In the genomic region with DNA sequence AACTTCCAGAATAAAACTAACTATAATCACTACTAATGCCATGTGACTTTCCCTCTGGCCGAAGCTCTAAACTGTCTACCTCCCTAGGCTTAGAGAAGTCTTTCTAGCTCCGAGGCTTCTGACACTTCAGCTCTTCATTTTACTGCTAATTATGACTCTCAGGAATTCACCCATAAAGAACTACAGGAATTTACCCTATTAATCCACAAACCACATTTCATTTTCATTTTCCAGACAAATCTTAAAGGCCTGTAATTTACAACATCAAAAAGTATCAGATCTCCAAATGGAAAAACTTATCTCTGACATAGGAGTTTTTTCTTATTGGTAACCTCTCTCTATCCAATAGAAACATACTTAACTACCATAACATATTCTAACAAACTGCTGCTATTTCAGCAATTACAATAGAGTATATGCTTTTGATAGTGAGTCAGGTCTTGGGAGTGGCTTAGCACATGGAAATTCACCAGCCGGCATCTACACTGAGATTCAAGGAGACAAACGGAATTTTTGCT, we compare ENCODE assay signal across 9 cellular contexts. TPM values are rescaled to one million over a fixed set of nuclear protein-coding genes. Genes with fewer than 3 reads are reported as not detected.
A peak's percentile ranks its signal among the peaks of the same experiment; 100 is the strongest.
DNase-seq lines count a peak whose midpoint lies in the region; ATAC-seq and TF ChIP-seq lines count a peak whose summit lies in the region.
"Had no signal": no experiment of that assay in that cellular context is flagged by ENCODE, and none has a peak within 500 bp of the region (broad histone marks: within the 10 kb centered on the region; RNA-seq: fewer than 3 reads in every experiment).

No MANE protein-coding gene starts in this region.

- CTCF ChIA-PET in HEK293T (lab: Yijun Ruan, JAX): no interaction called here

- intact Hi-C loops in gastrocnemius medialis (cut with DNase I; ENCODE audit: low total_unique reads): no loop called here

- peak overlapping the region in 2 of 4 donors; percentile 4 to 21 for H3K27ac ChIP-seq in gastrocnemius medialis

- in situ Hi-C loops in gastrocnemius medialis (cut with MboI; ENCODE audit: low sequenced_read_pairs in 4 of 4): no loop called here

- H3K4me3 Mint-ChIP-seq in HFFc6: peak overlapping the region; percentile 84
- no peak overlapping the region for H3K4me3 Mint-ChIP-seq in stimulated activated memory B cell treated with anti-CD40 and anti-IgM and Interleukin-4, amounts not matched to agents 10 μg/mL and 1 μg/mL and 100 μg/mL, for 72 hours

- H3K9me3 ChIP-seq in gastrocnemius medialis: no peaks in the 10 kb centered on the region

- no peak for ATAC-seq in stimulated activated memory B cell treated with anti-CD40 and anti-IgM and Interleukin-4, amounts not matched to agents 10 μg/mL and 1 μg/mL and 100 μg/mL, for 72 hours
- no peak for ATAC-seq in gastrocnemius medialis

- no peaks in the 10 kb centered on the region for H3K27me3 ChIP-seq in gastrocnemius medialis

- no peaks in the 10 kb centered on the region for H3K36me3 ChIP-seq in gastrocnemius medialis

- peak; percentile 79 for DNase-seq in HFFc6
- DNase-seq in amniotic epithelial cell (ENCODE audit: low read depth): peak; percentile 73
- peak; percentile 56 for DNase-seq in glomerular visceral epithelial cell (ENCODE audit: extremely low spot score)
- no peak for DNase-seq in NCI-H1417 (lab: John Stamatoyannopoulos, UW)
- no peak for DNase-seq in gastrocnemius medialis
- no peak for DNase-seq in HEK293T (ENCODE audit: extremely low spot score)
- DNase-seq: activated CD4-positive, CD25-positive, alpha-beta regulatory T cell treated with anti-CD3 and anti-CD28 coated beads, Interleukin-2, amount 50 U/mL, for 72 hours; hippocampal formation had no signal

- H3K27ac Mint-ChIP-seq in HFFc6: peak overlapping the region; percentile 92
- H3K27ac Mint-ChIP-seq in stimulated activated memory B cell treated with anti-CD40 and anti-IgM and Interleukin-4, amounts not matched to agents 10 μg/mL and 1 μg/mL and 100 μg/mL, for 72 hours: peak overlapping the region; percentile 28

- no peak for TF ChIP-seq CTCF in HFFc6 (IDR thresholded peaks at IDR 0.05)
- TF ChIP-seq CTCF in gastrocnemius medialis (IDR thresholded peaks at IDR 0.05 in 4 of 5, conservative IDR thresholded peaks at IDR 0.05 in 1 of 5): no peak

- POLR2A ChIA-PET in HEK293T (lab: Yijun Ruan, JAX): no interaction called here

- H3K4me3 ChIP-seq in gastrocnemius medialis: no peak overlapping the region

- H3K4me1 Mint-ChIP-seq in HFFc6 (ENCODE audit: low read depth): peaks cover 80% of the 10 kb centered on the region
- peaks cover 67% of the 10 kb centered on the region for H3K4me1 Mint-ChIP-seq in stimulated activated memory B cell treated with anti-CD40 and anti-IgM and Interleukin-4, amounts not matched to agents 10 μg/mL and 1 μg/mL and 100 μg/mL, for 72 hours

- peaks cover 33 to 39% of the 10 kb centered on the region in 2 donors for H3K4me1 ChIP-seq in gastrocnemius medialis

- no peaks in the 10 kb centered on the region for H3K36me3 Mint-ChIP-seq in HFFc6 (ENCODE audit: low read depth)
- H3K36me3 Mint-ChIP-seq in stimulated activated memory B cell treated with anti-CD40 and anti-IgM and Interleukin-4, amounts not matched to agents 10 μg/mL and 1 μg/mL and 100 μg/mL, for 72 hours: peaks cover 7% of the 10 kb centered on the region

- no peaks in the 10 kb centered on the region; the same call in 1 of the 2 replicates for H3K27me3 Mint-ChIP-seq in HFFc6 (ENCODE audit: insufficient read depth)
- no peaks in the 10 kb centered on the region for H3K27me3 Mint-ChIP-seq in stimulated activated memory B cell treated with anti-CD40 and anti-IgM and Interleukin-4, amounts not matched to agents 10 μg/mL and 1 μg/mL and 100 μg/mL, for 72 hours

- no peaks in the 10 kb centered on the region for H3K9me3 Mint-ChIP-seq in HFFc6
- no peaks in the 10 kb centered on the region for H3K9me3 Mint-ChIP-seq in stimulated activated memory B cell treated with anti-CD40 and anti-IgM and Interleukin-4, amounts not matched to agents 10 μg/mL and 1 μg/mL and 100 μg/mL, for 72 hours

- TF ChIP-seq POLR2A in gastrocnemius medialis (IDR thresholded peaks at IDR 0.05): no peak

TF ChIP-seq in HEK293T, 16 proteins besides CTCF, POLR2A, EP300 and RAD21:
- TF ChIP-seq TARDBP (IDR thresholded peaks at IDR 0.05) (no peak), FOXM1 (IDR thresholded peaks at IDR 0.05; ENCODE audit: borderline replicate concordance) (no peak), SUZ12 (IDR thresholded peaks at IDR 0.05) (no peak)

RNA-seq across cellular contexts. Expression of a gene that starts 33.4 kb away (rescaled TPM):
- total RNA-seq in HFFc6 (2021; fragmentation: NEBNext Ultra II Directional; extraction: Animal tissue kit (Norgen Biotek cat#: 25700)): 10 to 100 TPM; 36.4 to 48.7 (median 42.2) TPM
- 10 to 100 TPM; 13.7 to 31.3 (median 22.2) TPM for total RNA-seq in gastrocnemius medialis

Comparison
In these comparisons a context has a peak if more than half of its experiments do, and no peak if none do; other contexts are left out.
1. DNase-seq: peak in HFFc6 (single experiment), amniotic epithelial cell (single experiment) and glomerular visceral epithelial cell (single experiment); none in NCI-H1417 (0 of 3), gastrocnemius medialis (0 of 2) and HEK293T (single experiment).